Comparison of ENCODE assay signal across 31 cellular contexts in the genomic region with DNA sequence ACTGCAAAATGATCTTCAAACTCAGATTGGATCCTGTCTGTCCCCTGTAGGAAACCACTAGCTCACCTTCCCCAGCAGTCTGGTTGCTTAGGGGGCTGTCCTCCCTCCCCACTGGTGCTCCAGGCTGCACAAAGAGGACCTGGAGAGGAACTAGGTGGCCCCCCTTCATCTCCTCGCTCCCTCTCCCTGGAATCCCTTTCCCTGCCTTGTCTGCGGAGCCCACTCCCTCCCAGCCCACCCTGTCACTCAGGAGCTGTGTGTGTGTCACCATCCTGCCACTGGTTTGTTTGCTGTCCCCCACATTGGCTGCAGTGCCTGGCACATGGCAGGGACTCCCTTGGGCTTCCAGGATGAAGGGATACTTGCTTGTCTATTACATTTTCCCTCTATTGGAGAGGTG.
"Had no signal": no experiment of that assay in that cellular context is flagged by ENCODE, and none has a peak within 500 bp of the region (broad histone marks: within the 10 kb centered on the region; RNA-seq: fewer than 3 reads in every experiment).

No MANE protein-coding gene starts in this region.

- H3K9me3 ChIP-seq: esophagus squamous epithelium, stomach, thyroid gland, upper lobe of left lung, vagina had no signal

- H3K9me3 Mint-ChIP-seq: activated CD8-positive, alpha-beta T cell treated with anti-CD3 and anti-CD28 coated beads for 36 hours; activated T-cell treated with anti-CD3 and anti-CD28 coated beads, Interleukin-2, amount 50 U/mL, for 4 hours; activated T-helper 17 cell treated with anti-CD3 and anti-CD28 coated beads, Interleukin-2, amount 50 U/mL, for 72 hours; nephron; stimulated activated naive B cell treated with anti-CD40 and anti-IgM and Interleukin-4, amounts not matched to agents 10 μg/mL and 1 μg/mL and 100 μg/mL, for 72 hours had no signal

- H3K4me3 ChIP-seq: esophagus squamous epithelium, skin epidermis, stomach, thyroid gland, upper lobe of left lung, vagina had no signal

- H3K27me3 Mint-ChIP-seq: activated CD8-positive, alpha-beta T cell treated with anti-CD3 and anti-CD28 coated beads for 36 hours; activated T-helper 17 cell treated with anti-CD3 and anti-CD28 coated beads, Interleukin-2, amount 50 U/mL, for 72 hours; stimulated activated naive B cell treated with anti-CD40 and anti-IgM and Interleukin-4, amounts not matched to agents 10 μg/mL and 1 μg/mL and 100 μg/mL, for 72 hours had no signal

- ATAC-seq: activated CD4-positive, CD25-positive, alpha-beta regulatory T cell treated with anti-CD3 and anti-CD28 coated beads, Interleukin-2, amount 50 U/mL, for 24 hours; activated CD8-positive, alpha-beta T cell treated with anti-CD3 and anti-CD28 coated beads for 36 hours; activated T-cell treated with anti-CD3 and anti-CD28 coated beads, Interleukin-2, amount 50 U/mL, for 4 hours; activated T-helper 17 cell treated with anti-CD3 and anti-CD28 coated beads, Interleukin-2, amount 50 U/mL, for 72 hours; sciatic nerve; stimulated activated naive B cell treated with anti-CD40 and anti-IgM and Interleukin-4, amounts not matched to agents 10 μg/mL and 1 μg/mL and 100 μg/mL, for 72 hours had no signal

- FAIRE-seq: astrocyte, colon, endometrium had no signal

- H3K27me3 ChIP-seq: brain microvascular endothelial cell, esophagus squamous epithelium, stomach, thyroid gland, upper lobe of left lung, vagina had no signal

- H3K4me1 ChIP-seq: esophagus squamous epithelium, thyroid gland, vagina had no signal

- H3K27ac Mint-ChIP-seq: activated CD8-positive, alpha-beta T cell treated with anti-CD3 and anti-CD28 coated beads for 36 hours; nephron; stimulated activated naive B cell treated with anti-CD40 and anti-IgM and Interleukin-4, amounts not matched to agents 10 μg/mL and 1 μg/mL and 100 μg/mL, for 72 hours had no signal

- H3K27ac ChIP-seq: brain microvascular endothelial cell, epithelial cell of prostate, esophagus squamous epithelium, skin epidermis, stomach, thyroid gland, upper lobe of left lung, vagina had no signal

- DNase-seq: activated CD4-positive, alpha-beta T cell treated with anti-CD3 and anti-CD28 coated beads, Interleukin-2, amount 50 U/mL, for 1 hour; activated CD8-positive, alpha-beta T cell treated with anti-CD3 and anti-CD28 coated beads for 36 hours; activated gamma-delta T cell treated with Interleukin-2 at 50 U/mL for 16 hours; activated naive CD4-positive, alpha-beta T cell treated with anti-CD3 and anti-CD28 coated beads, Interleukin-2, amount 50 U/mL, for 16 hours; activated T-cell treated with anti-CD3 and anti-CD28 coated beads, Interleukin-2, amount 50 U/mL, for 4 hours; amniotic stem cell; brain microvascular endothelial cell; central memory CD4-positive, alpha-beta T cell; dermis blood vessel endothelial cell; effector CD8-positive, alpha-beta T cell; esophagus squamous epithelium; foreskin melanocyte; islet precursor cell; mammary epithelial cell; stimulated activated CD4-positive, alpha-beta T cell treated with anti-CD3 and anti-CD28 coated beads, Interleukin-1b, Interleukin-23, amount 100 ng/mL, for 48 hours; stimulated activated CD4-positive, alpha-beta T cell treated with anti-CD3 and anti-CD28 coated beads, Interleukin-4, amount 100 ng/mL, for 4 hours; stimulated activated CD8-positive, alpha-beta memory T cell treated with anti-CD3 and anti-CD28 coated beads, Interleukin-4, amount 100 ng/mL, for 48 hours; stimulated activated naive B cell treated with anti-CD40 and anti-IgM and Interleukin-4, amounts not matched to agents 10 μg/mL and 1 μg/mL and 100 μg/mL, for 72 hours; stomach; thyroid gland; upper lobe of left lung had no signal

- H3K4me1 Mint-ChIP-seq: nephron had no signal

- H3K4me3 Mint-ChIP-seq: activated CD8-positive, alpha-beta T cell treated with anti-CD3 and anti-CD28 coated beads for 36 hours; activated T-cell treated with anti-CD3 and anti-CD28 coated beads, Interleukin-2, amount 50 U/mL, for 4 hours; activated T-helper 17 cell treated with anti-CD3 and anti-CD28 coated beads, Interleukin-2, amount 50 U/mL, for 72 hours; nephron; stimulated activated naive B cell treated with anti-CD40 and anti-IgM and Interleukin-4, amounts not matched to agents 10 μg/mL and 1 μg/mL and 100 μg/mL, for 72 hours had no signal
